ENCODE assay signal across 14 cellular contexts in genomic region chr12:45483571-45483970, GRCh38.
A peak's percentile ranks its signal among the peaks of the same experiment; 100 is the strongest.
DNase-seq lines count a peak whose midpoint lies in the region; ATAC-seq and TF ChIP-seq lines count a peak whose summit lies in the region.
"Had no signal": no experiment of that assay in that cellular context is flagged by ENCODE, and none has a peak within 500 bp of the region (broad histone marks: within the 10 kb centered on the region; RNA-seq: fewer than 3 reads in every experiment).

No MANE protein-coding gene starts in this region.

- no peak overlapping the region for H3K4me3 Mint-ChIP-seq in Calu3 (ENCODE audit: low read depth, unreplicated experiment)
- H3K4me3 Mint-ChIP-seq: activated CD4-positive, alpha-beta T cell treated with anti-CD3 and anti-CD28 coated beads, Interleukin-2, amount 10 ng/mL, durations not matched to agents 24 days and 14 days; T-cell had no signal

- no peak overlapping the region for H3K27ac Mint-ChIP-seq in Calu3 (ENCODE audit: unreplicated experiment)
- H3K27ac Mint-ChIP-seq: activated CD4-positive, alpha-beta T cell treated with anti-CD3 and anti-CD28 coated beads, Interleukin-2, amount 10 ng/mL, durations not matched to agents 24 days and 14 days; T-cell had no signal

- in situ Hi-C loops in astrocyte of the spinal cord (cut with HindIII; ENCODE audit: low sequenced_read_pairs): no loop called here

- no TSS peak for BruUV-seq in Calu3 (replicated peaks; lab: Mats Ljungman, UMichigan)

- no peaks in the 10 kb centered on the region for H3K9me3 Mint-ChIP-seq in Calu3 (ENCODE audit: low read depth, unreplicated experiment)

- CTCF ChIA-PET in Calu3 (lab: Charles Lee): no interaction called here

- peaks cover 0 to 4% (median 0%) of the 10 kb centered on the region in 9 donors for H3K4me1 ChIP-seq in heart right ventricle
- peaks cover 0 to 4% (median 1%) of the 10 kb centered on the region in 4 donors for H3K4me1 ChIP-seq in sigmoid colon

- no peaks in the 10 kb centered on the region for H3K36me3 Mint-ChIP-seq in Calu3 (ENCODE audit: insufficient read depth, unreplicated experiment)
- H3K36me3 Mint-ChIP-seq: T-cell had no signal

- no peak overlapping the region for H3K27ac ChIP-seq in heart right ventricle
- H3K27ac ChIP-seq in sigmoid colon: no peak overlapping the region
- H3K27ac ChIP-seq: stomach had no signal

- H3K36me3 ChIP-seq in heart right ventricle: no peaks in the 10 kb centered on the region
- H3K36me3 ChIP-seq in sigmoid colon: no peaks in the 10 kb centered on the region
- H3K36me3 ChIP-seq: stomach had no signal

- H3K27me3 ChIP-seq in heart right ventricle: no peaks in the 10 kb centered on the region
- H3K27me3 ChIP-seq in sigmoid colon: no peaks in the 10 kb centered on the region
- H3K27me3 ChIP-seq: stomach had no signal

- TF ChIP-seq POLR2A in sigmoid colon (IDR thresholded peaks at IDR 0.05): no peak

- H3K27me3 Mint-ChIP-seq in Calu3 (ENCODE audit: unreplicated experiment): no peaks in the 10 kb centered on the region
- H3K27me3 Mint-ChIP-seq: T-cell had no signal

- peaks cover 0 to 16% (median 6%) of the 10 kb centered on the region in 11 donors for H3K9me3 ChIP-seq in heart right ventricle
- H3K9me3 ChIP-seq in sigmoid colon: no peaks in the 10 kb centered on the region

- peak; percentile 39 for DNase-seq in astrocyte of the spinal cord (ENCODE audit: low read depth, low spot score)
- peak in 1 of 2 donors; percentile 62 for DNase-seq in heart right ventricle
- DNase-seq in sigmoid colon: peak; percentile 76
- no peak for DNase-seq in glomerular visceral epithelial cell (ENCODE audit: extremely low spot score)
- no peak for DNase-seq in Calu3
- DNase-seq in dermis blood vessel endothelial cell: no peak
- DNase-seq: activated CD4-positive, alpha-beta T cell treated with anti-CD3 and anti-CD28 coated beads, Interleukin-2, amount 10 ng/mL, durations not matched to agents 24 days and 14 days; NCI-H1436 treated with DMSO at 0.1 percent for 48 hours; occipital lobe; stomach; T-cell had no signal

- H3K4me1 Mint-ChIP-seq in Calu3 (ENCODE audit: low read depth, unreplicated experiment): no peaks in the 10 kb centered on the region
- H3K4me1 Mint-ChIP-seq: activated CD4-positive, alpha-beta T cell treated with anti-CD3 and anti-CD28 coated beads, Interleukin-2, amount 10 ng/mL, durations not matched to agents 24 days and 14 days; T-cell had no signal

- peak in 7 of 8 donors; percentile 65 to 93 (median 76) for ATAC-seq in heart right ventricle
- no peak for ATAC-seq in HG03354 (IDR thresholded peaks at IDR 0.05; ENCODE audit: poor library complexity, severe bottlenecking, unreplicated experiment)
- ATAC-seq: HCT116, T-cell had no signal

- intact Hi-C loops in heart right ventricle (cut with DNase I): no loop called here
- intact Hi-C loops in sigmoid colon (cut with DNase I): no loop called here
- intact Hi-C loops in Calu3 (cut with micrococcal nuclease; ENCODE audit: unreplicated experiment): no loop called here

- 47 to 49% methylated on average over 2 of the region's 2 CpGs for WGBS in heart right ventricle, 2 donors
- WGBS in sigmoid colon, 2 donors: 47 to 57% methylated on average over 2 of the region's 2 CpGs

- TF ChIP-seq RAD21 in Ishikawa (IDR thresholded peaks at IDR 0.05; ENCODE audit: low read depth): no peak

- TF ChIP-seq CTCF in astrocyte of the spinal cord (IDR thresholded peaks at IDR 0.05; ENCODE audit: low read depth, low read length): no peak
- no peak for TF ChIP-seq CTCF in heart right ventricle (IDR thresholded peaks at IDR 0.05)
- no peak for TF ChIP-seq CTCF in sigmoid colon (IDR thresholded peaks at IDR 0.05)
- no peak for TF ChIP-seq CTCF in Calu3 (IDR thresholded peaks at IDR 0.05; ENCODE audit: unreplicated experiment)

- H3K4me3 ChIP-seq in astrocyte of the spinal cord (ENCODE audit: low read depth, low read length) (no peak overlapping the region), heart right ventricle (no peak overlapping the region), sigmoid colon (no peak overlapping the region)
- H3K4me3 ChIP-seq: stomach had no signal

- TF ChIP-seq EP300 in Ishikawa (IDR thresholded peaks at IDR 0.05; ENCODE audit: borderline replicate concordance): no peak
- TF ChIP-seq EP300 in sigmoid colon (IDR thresholded peaks at IDR 0.05): no peak

TF ChIP-seq in Ishikawa, 13 proteins besides CTCF, POLR2A, EP300 and RAD21:
- TF ChIP-seq FOXM1 (IDR thresholded peaks at IDR 0.05; ENCODE audit: borderline replicate concordance, low read depth) (no peak), NFIC (IDR thresholded peaks at IDR 0.05) (peak; percentile 45; the same call in 1 of the 2 replicates)

Comparison
In these comparisons a context has a peak if more than half of its experiments do, and no peak if none do; other contexts are left out.
1. DNase-seq: peak in astrocyte of the spinal cord (single experiment) and sigmoid colon (single experiment); none in glomerular visceral epithelial cell (single experiment), Calu3 (single experiment) and dermis blood vessel endothelial cell (single experiment).